In the genomic region with DNA sequence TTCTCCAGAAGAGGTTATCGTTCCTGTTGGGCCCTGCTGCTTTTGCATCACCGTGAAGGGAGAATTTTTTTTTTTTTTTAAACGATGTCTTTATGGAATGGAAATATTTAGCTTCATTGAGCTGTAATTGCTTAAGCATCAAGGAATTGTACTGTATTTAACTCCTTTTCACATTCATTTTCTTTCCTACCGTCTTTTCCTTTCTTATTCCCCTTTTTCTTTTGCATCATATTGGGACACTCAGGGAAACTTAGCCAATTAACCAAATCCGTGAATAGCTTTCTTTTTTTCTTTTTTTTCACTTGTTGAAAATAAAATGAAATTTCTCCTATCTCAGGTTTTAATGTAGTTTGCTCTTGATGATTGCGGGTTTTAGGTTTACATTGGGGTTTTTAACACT, we compare ENCODE assay signal across 9 cellular contexts. TPM values are rescaled to one million over a fixed set of nuclear protein-coding genes. Genes with fewer than 3 reads are reported as not detected.
DNase-seq lines count a peak whose midpoint lies in the region; ATAC-seq, FAIRE-seq and TF ChIP-seq lines count a peak whose summit lies in the region.
"Had no signal": no experiment of that assay in that cellular context is flagged by ENCODE, and none has a peak within 500 bp of the region (broad histone marks: within the 10 kb centered on the region; RNA-seq: fewer than 3 reads in every experiment).

No MANE protein-coding gene starts in this region.

- H3K27me3 ChIP-seq in keratinocyte (ENCODE audit: control insufficient read depth, extremely low read depth, insufficient read depth, low read length) (no peaks in the 10 kb centered on the region), testis (no peaks in the 10 kb centered on the region)

- peaks cover 2% of the 10 kb centered on the region for H3K27me3 Mint-ChIP-seq in activated CD4-positive, alpha-beta T cell treated with anti-CD3 and anti-CD28 coated beads, Interleukin-2, amount 10 ng/mL, durations not matched to agents 24 days and 14 days
- peaks cover 2% of the 10 kb centered on the region for H3K27me3 Mint-ChIP-seq in activated naive CD8-positive, alpha-beta T cell treated with anti-CD3 and anti-CD28 coated beads, Interleukin-2, amount 10 ng/mL, durations not matched to agents 7 days and 5 days

- H3K9me3 Mint-ChIP-seq in activated CD4-positive, alpha-beta T cell treated with anti-CD3 and anti-CD28 coated beads, Interleukin-2, amount 10 ng/mL, durations not matched to agents 24 days and 14 days, result no peaks in the 10 kb centered on the region
- H3K9me3 Mint-ChIP-seq in activated naive CD8-positive, alpha-beta T cell treated with anti-CD3 and anti-CD28 coated beads, Interleukin-2, amount 10 ng/mL, durations not matched to agents 7 days and 5 days, result no peaks in the 10 kb centered on the region

- H3K27ac Mint-ChIP-seq in activated CD4-positive, alpha-beta T cell treated with anti-CD3 and anti-CD28 coated beads, Interleukin-2, amount 10 ng/mL, durations not matched to agents 24 days and 14 days, result peak overlapping the region; percentile 70
- peak overlapping the region; percentile 57 for H3K27ac Mint-ChIP-seq in activated naive CD8-positive, alpha-beta T cell treated with anti-CD3 and anti-CD28 coated beads, Interleukin-2, amount 10 ng/mL, durations not matched to agents 7 days and 5 days

- H3K4me3 ChIP-seq in keratinocyte (ENCODE audit: control insufficient read depth in 2 of 3, extremely low read depth in 1 of 3, insufficient read depth in 2 of 3, low read depth in 1 of 3, low read length in 3 of 3), result peak overlapping the region; percentile 75 to 93 (median 89)
- H3K4me3 ChIP-seq in testis, result peak overlapping the region; percentile 67 to 88

- DNase-seq in activated CD4-positive, alpha-beta T cell treated with anti-CD3 and anti-CD28 coated beads, Interleukin-2, amount 10 ng/mL, durations not matched to agents 24 days and 14 days, result no peak
- DNase-seq in activated CD4-positive, alpha-beta T cell treated with anti-CD3 and anti-CD28 coated beads for 1 hour, result no peak
- no peak for DNase-seq in activated naive CD8-positive, alpha-beta T cell treated with anti-CD3 and anti-CD28 coated beads, Interleukin-2, amount 10 ng/mL, durations not matched to agents 7 days and 5 days
- DNase-seq in keratinocyte (ENCODE audit: low read depth, low spot score) (no peak), testis (no peak), hippocampal formation (lab: John Stamatoyannopoulos, UW) (no peak), NCI-H1105 (lab: John Stamatoyannopoulos, UW) (no peak)
- DNase-seq: SHP77 had no signal

- whole genome bisulfite sequencing in testis, 2 donors, result 5 to 10% methylated on average over 6 of the region's 6 CpGs

- no peak for ATAC-seq in activated naive CD8-positive, alpha-beta T cell treated with anti-CD3 and anti-CD28 coated beads, Interleukin-2, amount 10 ng/mL, durations not matched to agents 7 days and 5 days (ENCODE audit: low read depth)
- ATAC-seq in HG03045 (IDR thresholded peaks at IDR 0.05; ENCODE audit: unreplicated experiment), result no peak

- H4K20me1 ChIP-seq in keratinocyte (ENCODE audit: control insufficient read depth, extremely low read depth, insufficient read depth, low read length), result no peaks in the 10 kb centered on the region

- intact Hi-C loops in activated CD4-positive, alpha-beta T cell treated with anti-CD3 and anti-CD28 coated beads, Interleukin-2, amount 10 ng/mL, durations not matched to agents 24 days and 14 days (cut with micrococcal nuclease), result loop anchor here (2.0 to 5.0 kb wide), 2 partner anchors 22 to 189 kb away; no protein-coding TSS in a partner anchor
- intact Hi-C loops in testis (cut with DNase I; ENCODE audit: low total_unique reads), result no loop called here

- POLR2A ChIA-PET in activated naive CD8-positive, alpha-beta T cell treated with anti-CD3 and anti-CD28 coated beads, Interleukin-2, amount 10 ng/mL, durations not matched to agents 7 days and 5 days (lab: Charles Lee), result interaction anchor here (0.7 to 1.9 kb wide), 3 partner anchors 190 to 585 kb away, joined by 3 to 9 read pairs (median 8); partner anchors contain the start of gene RBBP6

- H3K27ac ChIP-seq in keratinocyte (ENCODE audit: control insufficient read depth, insufficient read depth, low read length) (no peak overlapping the region), testis (peak overlapping the region; percentile 28 to 91)

- H3K36me3 ChIP-seq in keratinocyte (ENCODE audit: control insufficient read depth in 2 of 2, extremely low read depth in 1 of 2, insufficient read depth in 2 of 2, low read length in 2 of 2), result peaks cover 3 to 17% of the 10 kb centered on the region in 2 experiments
- no peaks in the 10 kb centered on the region for H3K36me3 ChIP-seq in testis (ENCODE audit: low read depth, missing control alignments)

- peak overlapping the region; percentile 66 for H3K4me2 ChIP-seq in keratinocyte (ENCODE audit: control insufficient read depth, extremely low read depth, insufficient read depth, low read depth, low read length)

- no peak for FAIRE-seq in keratinocyte (lab: Jason Lieb, UNC)

- H3K4me1 ChIP-seq in keratinocyte (ENCODE audit: control insufficient read depth, extremely low read depth, insufficient read depth, low read length) (peaks cover 17% of the 10 kb centered on the region), testis (peaks cover 44% of the 10 kb centered on the region)

- peak overlapping the region; percentile 85 for H3K9ac ChIP-seq in keratinocyte (ENCODE audit: control insufficient read depth, extremely low read depth, insufficient read depth, low read length)

- peaks cover 59% of the 10 kb centered on the region for H3K79me2 ChIP-seq in keratinocyte (ENCODE audit: control insufficient read depth, insufficient read depth, low read length)

- no peaks in the 10 kb centered on the region for H3K9me1 ChIP-seq in keratinocyte (ENCODE audit: control insufficient read depth, extremely low read depth, insufficient read depth, low read length)

- peaks cover 35% of the 10 kb centered on the region for H3K4me1 Mint-ChIP-seq in activated CD4-positive, alpha-beta T cell treated with anti-CD3 and anti-CD28 coated beads, Interleukin-2, amount 10 ng/mL, durations not matched to agents 24 days and 14 days
- peaks cover 29% of the 10 kb centered on the region for H3K4me1 Mint-ChIP-seq in activated naive CD8-positive, alpha-beta T cell treated with anti-CD3 and anti-CD28 coated beads, Interleukin-2, amount 10 ng/mL, durations not matched to agents 7 days and 5 days

- TF ChIP-seq CTCF in keratinocyte (optimal IDR thresholded peaks at IDR 0.05 in 1 of 3, IDR thresholded peaks at IDR 0.05 in 1 of 3, conservative IDR thresholded peaks at IDR 0.05 in 1 of 3; ENCODE audit: extremely low read depth in 1 of 3, insufficient read depth in 2 of 3, low read length in 3 of 3) (no peak), testis (IDR thresholded peaks at IDR 0.05) (no peak)

- TF ChIP-seq POLR2A in testis (IDR thresholded peaks at IDR 0.05), result no peak

- peaks cover 36% of the 10 kb centered on the region for H3K36me3 Mint-ChIP-seq in activated CD4-positive, alpha-beta T cell treated with anti-CD3 and anti-CD28 coated beads, Interleukin-2, amount 10 ng/mL, durations not matched to agents 24 days and 14 days (ENCODE audit: low read depth)
- peaks cover 27% of the 10 kb centered on the region for H3K36me3 Mint-ChIP-seq in activated naive CD8-positive, alpha-beta T cell treated with anti-CD3 and anti-CD28 coated beads, Interleukin-2, amount 10 ng/mL, durations not matched to agents 7 days and 5 days

- H3K9me3 ChIP-seq in keratinocyte (ENCODE audit: control insufficient read depth, low read depth, low read length), result no peaks in the 10 kb centered on the region
- no peaks in the 10 kb centered on the region for H3K9me3 ChIP-seq in testis

- H3K4me3 Mint-ChIP-seq in activated CD4-positive, alpha-beta T cell treated with anti-CD3 and anti-CD28 coated beads, Interleukin-2, amount 10 ng/mL, durations not matched to agents 24 days and 14 days, result peak overlapping the region; percentile 99
- H3K4me3 Mint-ChIP-seq in activated naive CD8-positive, alpha-beta T cell treated with anti-CD3 and anti-CD28 coated beads, Interleukin-2, amount 10 ng/mL, durations not matched to agents 7 days and 5 days, result peak overlapping the region; percentile 100

- H2AFZ ChIP-seq in keratinocyte (ENCODE audit: control insufficient read depth, low read length), result no peak overlapping the region

- dilution Hi-C loops in keratinocyte (cut with MboI; ENCODE audit: extremely low pct_ligation_motif_present, low sequenced_read_pairs), result no loop called here

RNA-seq across cellular contexts. Expression of gene TNRC6A, which starts 1.5 kb away (rescaled TPM):
- total RNA-seq in activated CD4-positive, alpha-beta T cell treated with anti-CD3 and anti-CD28 coated beads, Interleukin-2, amount 10 ng/mL, durations not matched to agents 24 days and 14 days, result 52.9 and 54.2 TPM in 2 replicates
- total RNA-seq in activated naive CD8-positive, alpha-beta T cell treated with anti-CD3 and anti-CD28 coated beads, Interleukin-2, amount 10 ng/mL, durations not matched to agents 7 days and 5 days, result 10 to 100 TPM; 46.8 to 53.1 TPM
- polyA plus RNA-seq in keratinocyte, result 17.7 to 30.8 TPM (median 23.3 TPM) in 3 replicates
- polyA plus RNA-seq in keratinocyte (2011; ENCODE audit: low read depth), result 18.0 TPM
- 9.5 and 13.9 TPM in 2 replicates for polyA plus RNA-seq in keratinocyte (2011; cell fraction: cytosol; rRNA removed)
- polyA plus RNA-seq in keratinocyte (2011; cell fraction: nucleus; rRNA removed), result 71.5 and 74.5 TPM in 2 replicates
- polyA plus RNA-seq in keratinocyte (2012; ENCODE audit: low replicate concordance), result 12.4 and 21.9 TPM in 2 replicates
- polyA minus RNA-seq in keratinocyte, result 48.6 to 90.9 TPM (median 50.8 TPM) in 3 replicates
- polyA minus RNA-seq in keratinocyte (2011; cell fraction: cytosol; rRNA and poly(A)+ RNA removed), result 20.0 TPM
- polyA minus RNA-seq in keratinocyte (2011; cell fraction: nucleus; rRNA and poly(A)+ RNA removed), result 52.5 and 84.1 TPM in 2 replicates
- total RNA-seq in testis, result 100 to 1,000 TPM in 1 of 2 donors, 10 to 100 TPM in 1; 94.1 to 103 TPM
- polyA plus RNA-seq in testis (ENCODE audit: insufficient read depth, low read depth, low replicate concordance), result 32.3 TPM
